31 cellular contexts compared by ENCODE assay signal in the genomic region with DNA sequence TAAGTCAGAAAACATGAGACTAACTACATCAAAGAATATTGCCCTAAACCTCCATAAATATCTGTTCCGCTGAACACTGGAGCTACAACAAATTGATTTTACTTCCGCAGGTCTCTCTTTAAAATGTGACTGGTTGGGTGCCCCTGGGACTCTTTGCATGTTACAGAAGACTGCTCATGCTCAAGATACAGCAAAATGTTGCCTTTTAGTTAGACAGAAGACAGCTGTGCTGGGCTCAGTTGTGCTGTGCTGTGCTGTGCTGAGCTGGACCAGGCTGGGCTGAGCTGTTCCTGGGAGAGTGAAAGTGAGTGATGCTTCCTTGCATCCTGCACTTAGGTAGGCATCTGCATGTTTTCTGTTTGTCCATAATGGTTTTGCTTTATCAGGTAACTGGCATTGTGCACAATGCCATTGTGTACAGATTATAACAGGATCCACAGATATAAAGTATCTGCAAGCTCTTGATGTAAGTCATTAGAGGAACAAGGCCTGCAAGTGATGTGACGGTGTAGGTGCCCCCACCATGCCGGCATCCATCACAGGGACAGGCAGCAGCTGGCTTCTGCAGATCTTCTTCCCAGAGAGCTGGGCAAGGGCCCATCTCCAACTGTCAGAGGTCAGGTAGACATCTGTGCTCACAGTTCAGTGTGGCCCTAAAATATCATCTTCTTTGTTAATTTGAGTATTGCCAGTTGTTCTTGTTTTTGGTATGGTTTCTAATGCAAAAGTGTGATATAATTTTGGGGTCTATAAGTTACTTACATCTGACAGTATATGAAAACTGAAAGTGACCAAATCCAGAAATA.
DNase-seq lines count a peak whose midpoint lies in the region; ATAC-seq and TF ChIP-seq lines count a peak whose summit lies in the region.
"Had no signal": no experiment of that assay in that cellular context is flagged by ENCODE, and none has a peak within 500 bp of the region (broad histone marks: within the 10 kb centered on the region; RNA-seq: fewer than 3 reads in every experiment).

No MANE protein-coding gene starts in this region.

- peak overlapping the region; percentile 10 for H3K4me2 ChIP-seq in skeletal muscle satellite cell (ENCODE audit: low read length)
- H3K4me2 ChIP-seq: SK-N-SH had no signal

- H3K9me3 ChIP-seq in skeletal muscle satellite cell (replicated peaks; ENCODE audit: low read length) (no peaks in the 10 kb centered on the region), Caco-2 (no peaks in the 10 kb centered on the region), gastrocnemius medialis (no peaks in the 10 kb centered on the region)
- H3K9me3 ChIP-seq: BE2C, left lung, MG63, SK-N-SH, spleen had no signal

- no peak overlapping the region for H3K9ac ChIP-seq in skeletal muscle satellite cell (ENCODE audit: low read depth, low read length)
- H3K9ac ChIP-seq: SK-N-SH had no signal

- no peak overlapping the region for H3K4me3 ChIP-seq in skeletal muscle satellite cell (ENCODE audit: low read length)
- no peak overlapping the region for H3K4me3 ChIP-seq in Caco-2 (ENCODE audit: low read depth, low read length)
- no peak overlapping the region for H3K4me3 ChIP-seq in gastrocnemius medialis
- H3K4me3 ChIP-seq: left lung, MG63, spleen had no signal

- H3K27me3 ChIP-seq in skeletal muscle satellite cell (ENCODE audit: control insufficient read depth, insufficient read depth, low read length) (no peaks in the 10 kb centered on the region), Caco-2 (replicated peaks; ENCODE audit: control insufficient read depth, insufficient read depth, low read length) (no peaks in the 10 kb centered on the region), gastrocnemius medialis (no peaks in the 10 kb centered on the region)
- H3K27me3 ChIP-seq: BE2C, left lung, MG63, spleen had no signal

- intact Hi-C loops in CD14-positive monocyte (cut with micrococcal nuclease): no loop called here
- intact Hi-C loops in Caco-2 (cut with micrococcal nuclease; ENCODE audit: unreplicated experiment): no loop called here
- intact Hi-C loops in gastrocnemius medialis (cut with DNase I; ENCODE audit: low total_unique reads): no loop called here

- H3K36me3 Mint-ChIP-seq in glutamatergic neuron (ENCODE audit: unreplicated experiment) (no peaks in the 10 kb centered on the region), immature natural killer cell (no peaks in the 10 kb centered on the region), CD14-positive monocyte (no peaks in the 10 kb centered on the region), Caco-2 (ENCODE audit: insufficient read depth, unreplicated experiment) (no peaks in the 10 kb centered on the region)
- H3K36me3 Mint-ChIP-seq: activated CD8-positive, alpha-beta memory T cell treated with anti-CD3 and anti-CD28 coated beads, Interleukin-2, amount 10 ng/mL, durations not matched to agents 7 days and 5 days; naive thymus-derived CD4-positive, alpha-beta T cell had no signal

- in situ Hi-C loops in gastrocnemius medialis (cut with MboI; ENCODE audit: low sequenced_read_pairs in 4 of 4): no loop called here

- POLR2A ChIA-PET in Caco-2 (lab: Charles Lee): no interaction called here

- no peak for TF ChIP-seq CTCF in glutamatergic neuron (IDR thresholded peaks at IDR 0.05; ENCODE audit: partially characterized antibody, unreplicated experiment)
- TF ChIP-seq CTCF in CD14-positive monocyte (IDR thresholded peaks at IDR 0.05): no peak
- TF ChIP-seq CTCF in Caco-2 (IDR thresholded peaks at IDR 0.05; ENCODE audit: insufficient read depth in 1 of 2, low read depth in 1 of 2, low read length in 1 of 2, severe bottlenecking in 1 of 2, unreplicated experiment in 1 of 2): no peak
- no peak for TF ChIP-seq CTCF in gastrocnemius medialis (IDR thresholded peaks at IDR 0.05 in 4 of 5, conservative IDR thresholded peaks at IDR 0.05 in 1 of 5)

- ATAC-seq in GM21360 (IDR thresholded peaks at IDR 0.05; ENCODE audit: unreplicated experiment) (peak; percentile 90), HG03460 (IDR thresholded peaks at IDR 0.05; ENCODE audit: unreplicated experiment) (peak; percentile 72), gastrocnemius medialis (no peak)
- ATAC-seq: activated CD8-positive, alpha-beta memory T cell treated with anti-CD3 and anti-CD28 coated beads, Interleukin-2, amount 10 ng/mL, durations not matched to agents 7 days and 5 days; left lung; naive thymus-derived CD4-positive, alpha-beta T cell; T-helper 17 cell had no signal

- TF ChIP-seq POLR2A in gastrocnemius medialis (IDR thresholded peaks at IDR 0.05): no peak

- peak overlapping the region; percentile 4 for H3K4me3 Mint-ChIP-seq in glutamatergic neuron (ENCODE audit: unreplicated experiment)
- H3K4me3 Mint-ChIP-seq in immature natural killer cell: no peak overlapping the region
- H3K4me3 Mint-ChIP-seq in CD14-positive monocyte: no peak overlapping the region
- H3K4me3 Mint-ChIP-seq in Caco-2 (ENCODE audit: unreplicated experiment): no peak overlapping the region
- H3K4me3 Mint-ChIP-seq: activated CD4-positive, alpha-beta T cell treated with anti-CD3 and anti-CD28 coated beads, Interleukin-2, amount 10 ng/mL, durations not matched to agents 24 days and 14 days; activated CD8-positive, alpha-beta memory T cell treated with anti-CD3 and anti-CD28 coated beads, Interleukin-2, amount 10 ng/mL, durations not matched to agents 7 days and 5 days; HFFc6; naive thymus-derived CD4-positive, alpha-beta T cell; T-helper 17 cell had no signal

- H3K27ac ChIP-seq in gastrocnemius medialis: no peak overlapping the region
- H3K27ac ChIP-seq: left lung, VCaP had no signal

- H3K27me3 Mint-ChIP-seq in glutamatergic neuron (ENCODE audit: unreplicated experiment): peaks cover 5% of the 10 kb centered on the region
- H3K27me3 Mint-ChIP-seq in immature natural killer cell (ENCODE audit: low read depth in 3 of 3): peaks cover 0 to 1% (median 0%) of the 10 kb centered on the region in 3 donors
- H3K27me3 Mint-ChIP-seq in CD14-positive monocyte (ENCODE audit: low read depth in 3 of 3): peaks cover 0 to 2% (median 1%) of the 10 kb centered on the region in 3 donors
- no peaks in the 10 kb centered on the region for H3K27me3 Mint-ChIP-seq in Caco-2 (ENCODE audit: insufficient read depth, unreplicated experiment)
- H3K27me3 Mint-ChIP-seq: activated CD4-positive, alpha-beta T cell treated with anti-CD3 and anti-CD28 coated beads, Interleukin-2, amount 10 ng/mL, durations not matched to agents 24 days and 14 days; activated CD8-positive, alpha-beta memory T cell treated with anti-CD3 and anti-CD28 coated beads, Interleukin-2, amount 10 ng/mL, durations not matched to agents 7 days and 5 days had no signal

- CTCF ChIA-PET in Caco-2 (lab: Charles Lee): no interaction called here

- H3K4me1 ChIP-seq in skeletal muscle satellite cell (ENCODE audit: control insufficient read depth, insufficient read depth, low read length) (peaks cover 14% of the 10 kb centered on the region), Caco-2 (peaks cover 5% of the 10 kb centered on the region; the same call in 1 of the 2 replicates), gastrocnemius medialis (no peaks in the 10 kb centered on the region)
- H3K4me1 ChIP-seq: BE2C, left lung, spleen had no signal

- peak; percentile 64 for DNase-seq in glutamatergic neuron
- no peak for DNase-seq in immature natural killer cell
- no peak for DNase-seq in CD14-positive monocyte (ENCODE audit: low spot score)
- DNase-seq in Caco-2: no peak
- no peak for DNase-seq in gastrocnemius medialis
- DNase-seq: ACHN; activated CD4-positive, alpha-beta T cell treated with anti-CD3 and anti-CD28 coated beads, Interleukin-2, amount 10 ng/mL, durations not matched to agents 24 days and 14 days; activated CD8-positive, alpha-beta memory T cell treated with anti-CD3 and anti-CD28 coated beads, Interleukin-2, amount 10 ng/mL, durations not matched to agents 7 days and 5 days; activated T-cell treated with anti-CD3 and anti-CD28 coated beads, Interleukin-2, amount 50 U/mL, for 48 hours; BE2C; COR-L47; DND-41; GOT3; HFFc6; left lung; mesendoderm; MG63; naive thymus-derived CD4-positive, alpha-beta T cell; NCI-H1417 treated with DMSO at 0.1 percent for 48 hours; NCI-H2081; NCI-H345; NCI-H774; OCI-M1; SK-N-SH; spleen; T-helper 17 cell; trophoblast cell had no signal

- peaks cover 15% of the 10 kb centered on the region for H3K4me1 Mint-ChIP-seq in glutamatergic neuron (ENCODE audit: low read depth, unreplicated experiment)
- no peaks in the 10 kb centered on the region for H3K4me1 Mint-ChIP-seq in immature natural killer cell
- H3K4me1 Mint-ChIP-seq in CD14-positive monocyte: no peaks in the 10 kb centered on the region
- no peaks in the 10 kb centered on the region for H3K4me1 Mint-ChIP-seq in Caco-2 (ENCODE audit: low read depth, unreplicated experiment)
- H3K4me1 Mint-ChIP-seq: activated CD4-positive, alpha-beta T cell treated with anti-CD3 and anti-CD28 coated beads, Interleukin-2, amount 10 ng/mL, durations not matched to agents 24 days and 14 days; activated CD8-positive, alpha-beta memory T cell treated with anti-CD3 and anti-CD28 coated beads, Interleukin-2, amount 10 ng/mL, durations not matched to agents 7 days and 5 days; naive thymus-derived CD4-positive, alpha-beta T cell had no signal

- H3K9me3 Mint-ChIP-seq in glutamatergic neuron (ENCODE audit: unreplicated experiment): peaks cover 12% of the 10 kb centered on the region
- peaks cover 0 to 21% (median 3%) of the 10 kb centered on the region in 6 donors for H3K9me3 Mint-ChIP-seq in immature natural killer cell
- peaks cover 3 to 20% (median 8%) of the 10 kb centered on the region in 7 donors for H3K9me3 Mint-ChIP-seq in CD14-positive monocyte
- H3K9me3 Mint-ChIP-seq in Caco-2 (ENCODE audit: unreplicated experiment): no peaks in the 10 kb centered on the region
- H3K9me3 Mint-ChIP-seq: activated CD4-positive, alpha-beta T cell treated with anti-CD3 and anti-CD28 coated beads, Interleukin-2, amount 10 ng/mL, durations not matched to agents 24 days and 14 days had no signal

- peak overlapping the region; percentile 56 for H3K27ac Mint-ChIP-seq in glutamatergic neuron (ENCODE audit: unreplicated experiment)
- no peak overlapping the region for H3K27ac Mint-ChIP-seq in immature natural killer cell
- no peak overlapping the region for H3K27ac Mint-ChIP-seq in CD14-positive monocyte
- H3K27ac Mint-ChIP-seq in Caco-2 (ENCODE audit: unreplicated experiment): no peak overlapping the region
- H3K27ac Mint-ChIP-seq: activated CD4-positive, alpha-beta T cell treated with anti-CD3 and anti-CD28 coated beads, Interleukin-2, amount 10 ng/mL, durations not matched to agents 24 days and 14 days; activated CD8-positive, alpha-beta memory T cell treated with anti-CD3 and anti-CD28 coated beads, Interleukin-2, amount 10 ng/mL, durations not matched to agents 7 days and 5 days; HFFc6; naive thymus-derived CD4-positive, alpha-beta T cell; T-helper 17 cell had no signal

- no peaks in the 10 kb centered on the region for H3K36me3 ChIP-seq in skeletal muscle satellite cell (ENCODE audit: insufficient read depth, low read length)
- H3K36me3 ChIP-seq in Caco-2 (ENCODE audit: control insufficient read depth, insufficient read depth, low read length): no peaks in the 10 kb centered on the region
- H3K36me3 ChIP-seq in gastrocnemius medialis: no peaks in the 10 kb centered on the region
- H3K36me3 ChIP-seq: BE2C, left lung, MG63, spleen had no signal

- no TSS peak for BruUV-seq in Caco-2 (replicated peaks; lab: Mats Ljungman, UMichigan)

Comparison
In these comparisons a context has a peak if more than half of its experiments do, and no peak if none do; other contexts are left out.
1. ATAC-seq: peak in GM21360 (single experiment) and HG03460 (single experiment); none in gastrocnemius medialis (0 of 2).